ENCODE assay signal across 22 cellular contexts in genomic region chr2:85987266-85988178, GRCh38.
DNase-seq lines count a peak whose midpoint lies in the region; ATAC-seq and TF ChIP-seq lines count a peak whose summit lies in the region.
"Had no signal": no experiment of that assay in that cellular context is flagged by ENCODE, and none has a peak within 500 bp of the region (broad histone marks: within the 10 kb centered on the region; RNA-seq: fewer than 3 reads in every experiment).

No MANE protein-coding gene starts in this region.

- no peak overlapping the region for H2AFZ ChIP-seq in osteoblast (ENCODE audit: low read length)

- H3K4me3 Mint-ChIP-seq in activated CD4-positive, alpha-beta T cell treated with anti-CD3 and anti-CD28 coated beads, Interleukin-2, amount 10 ng/mL, durations not matched to agents 24 days and 14 days: no peak overlapping the region
- H3K4me3 Mint-ChIP-seq in osteocyte (ENCODE audit: unreplicated experiment): no peak overlapping the region
- H3K4me3 Mint-ChIP-seq: activated CD4-positive, alpha-beta memory T cell treated with anti-CD3 and anti-CD28 coated beads, Interleukin-2, amount 10 ng/mL, durations not matched to agents 7 days and 5 days; activated naive CD4-positive, alpha-beta T cell treated with anti-CD3 and anti-CD28 coated beads for 36 hours; activated T-cell treated with anti-CD3 and anti-CD28 coated beads, Interleukin-2, amount 50 U/mL, for 24 hours; effector memory CD8-positive, alpha-beta T cell; naive B cell had no signal

- H3K27me3 Mint-ChIP-seq in activated CD4-positive, alpha-beta T cell treated with anti-CD3 and anti-CD28 coated beads, Interleukin-2, amount 10 ng/mL, durations not matched to agents 24 days and 14 days: peaks cover 4% of the 10 kb centered on the region
- no peaks in the 10 kb centered on the region for H3K27me3 Mint-ChIP-seq in osteocyte (ENCODE audit: unreplicated experiment)
- H3K27me3 Mint-ChIP-seq: activated T-cell treated with anti-CD3 and anti-CD28 coated beads, Interleukin-2, amount 50 U/mL, for 24 hours had no signal

- no peak overlapping the region for H3K4me2 ChIP-seq in osteoblast (ENCODE audit: insufficient read depth, low read length)

- peak; percentile 46 for ATAC-seq in left ventricle myocardium superior
- ATAC-seq: effector memory CD8-positive, alpha-beta T cell had no signal

- no peaks in the 10 kb centered on the region for H3K9me3 Mint-ChIP-seq in activated CD4-positive, alpha-beta T cell treated with anti-CD3 and anti-CD28 coated beads, Interleukin-2, amount 10 ng/mL, durations not matched to agents 24 days and 14 days
- H3K9me3 Mint-ChIP-seq in osteocyte (ENCODE audit: unreplicated experiment): no peaks in the 10 kb centered on the region
- H3K9me3 Mint-ChIP-seq: activated T-cell treated with anti-CD3 and anti-CD28 coated beads, Interleukin-2, amount 50 U/mL, for 24 hours; effector memory CD8-positive, alpha-beta T cell; naive B cell had no signal

- H3K9me3 ChIP-seq in thymus (ENCODE audit: control insufficient read depth) (no peaks in the 10 kb centered on the region), osteoblast (ENCODE audit: low read depth, low read length) (no peaks in the 10 kb centered on the region)
- H3K9me3 ChIP-seq: ascending aorta, heart right ventricle, prostate gland had no signal

- H3K4me1 Mint-ChIP-seq in activated CD4-positive, alpha-beta T cell treated with anti-CD3 and anti-CD28 coated beads, Interleukin-2, amount 10 ng/mL, durations not matched to agents 24 days and 14 days: peaks cover 8% of the 10 kb centered on the region
- H3K4me1 Mint-ChIP-seq in osteocyte (ENCODE audit: unreplicated experiment): no peaks in the 10 kb centered on the region

- WGBS in thymus: 98% methylated on average over 6 of the region's 6 CpGs

- no peaks in the 10 kb centered on the region for H3K36me3 Mint-ChIP-seq in activated CD4-positive, alpha-beta T cell treated with anti-CD3 and anti-CD28 coated beads, Interleukin-2, amount 10 ng/mL, durations not matched to agents 24 days and 14 days (ENCODE audit: low read depth)
- no peaks in the 10 kb centered on the region for H3K36me3 Mint-ChIP-seq in osteocyte (ENCODE audit: unreplicated experiment)
- H3K36me3 Mint-ChIP-seq: naive B cell had no signal

- no peak overlapping the region for H3K4me3 ChIP-seq in thymus (ENCODE audit: low read length)
- H3K4me3 ChIP-seq in osteoblast (ENCODE audit: insufficient read depth, low read length): no peak overlapping the region
- H3K4me3 ChIP-seq: ascending aorta, heart right ventricle, prostate gland had no signal

- H3K27me3 ChIP-seq in thymus (ENCODE audit: control insufficient read depth, insufficient read depth) (no peaks in the 10 kb centered on the region), osteoblast (ENCODE audit: insufficient read depth, low read length) (no peaks in the 10 kb centered on the region)
- H3K27me3 ChIP-seq: ascending aorta had no signal

- TF ChIP-seq CTCF in osteocyte (IDR thresholded peaks at IDR 0.05): no peak
- TF ChIP-seq CTCF in osteoblast (IDR thresholded peaks at IDR 0.05; ENCODE audit: extremely low read depth, low read depth, low read length): no peak

- no peaks in the 10 kb centered on the region for H4K20me1 ChIP-seq in osteoblast (ENCODE audit: insufficient read depth, low read length)

- H3K79me2 ChIP-seq in osteoblast (ENCODE audit: insufficient read depth, low read length): no peaks in the 10 kb centered on the region

- H3K36me3 ChIP-seq in thymus (ENCODE audit: control insufficient read depth, insufficient read depth) (no peaks in the 10 kb centered on the region), osteoblast (ENCODE audit: insufficient read depth, low read length) (no peaks in the 10 kb centered on the region)
- H3K36me3 ChIP-seq: ascending aorta, heart right ventricle, prostate gland had no signal

- no peak overlapping the region for H3K27ac Mint-ChIP-seq in activated CD4-positive, alpha-beta T cell treated with anti-CD3 and anti-CD28 coated beads, Interleukin-2, amount 10 ng/mL, durations not matched to agents 24 days and 14 days
- no peak overlapping the region for H3K27ac Mint-ChIP-seq in osteocyte (ENCODE audit: unreplicated experiment)
- H3K27ac Mint-ChIP-seq: activated CD4-positive, alpha-beta memory T cell treated with anti-CD3 and anti-CD28 coated beads, Interleukin-2, amount 10 ng/mL, durations not matched to agents 7 days and 5 days; activated naive CD4-positive, alpha-beta T cell treated with anti-CD3 and anti-CD28 coated beads for 36 hours; activated T-cell treated with anti-CD3 and anti-CD28 coated beads, Interleukin-2, amount 50 U/mL, for 24 hours had no signal

- DNase-seq in activated CD4-positive, alpha-beta T cell treated with anti-CD3 and anti-CD28 coated beads, Interleukin-2, amount 10 ng/mL, durations not matched to agents 24 days and 14 days: peak; percentile 49
- DNase-seq in activated CD4-positive, alpha-beta T cell treated with anti-CD3 and anti-CD28 coated beads for 48 hours: no peak
- DNase-seq in left ventricle myocardium superior: no peak
- DNase-seq in osteocyte (ENCODE audit: extremely low spot score, unreplicated experiment): peak; percentile 62
- DNase-seq in UCSD-AML1 (lab: John Stamatoyannopoulos, UW; ENCODE audit: unreplicated experiment): no peak
- no peak for DNase-seq in cortex of kidney (lab: John Stamatoyannopoulos, UW)
- no peak for DNase-seq in osteoblast (ENCODE audit: insufficient read length, low spot score, missing footprints)
- DNase-seq: 8988T; activated CD4-positive, alpha-beta memory T cell treated with anti-CD3 and anti-CD28 coated beads, Interleukin-2, amount 10 ng/mL, durations not matched to agents 7 days and 5 days; activated naive CD4-positive, alpha-beta T cell treated with anti-CD3 and anti-CD28 coated beads for 36 hours; activated T-cell treated with anti-CD3 and anti-CD28 coated beads, Interleukin-2, amount 50 U/mL, for 24 hours; effector memory CD8-positive, alpha-beta T cell; heart right ventricle; KG1; mammary epithelial cell; naive B cell; NCI-H187 treated with DMSO at 0.1 percent for 48 hours; NCI-H446 treated with DMSO at 0.1 percent for 48 hours had no signal

- peak overlapping the region; percentile 27 for H3K27ac ChIP-seq in thymus (ENCODE audit: low read depth)
- H3K27ac ChIP-seq in osteoblast (ENCODE audit: low read depth, low read length): no peak overlapping the region
- H3K27ac ChIP-seq: VCaP had no signal

- H3K4me1 ChIP-seq in thymus (ENCODE audit: control insufficient read depth, insufficient read depth, low read length) (no peaks in the 10 kb centered on the region), osteoblast (ENCODE audit: insufficient read depth, low read length) (no peaks in the 10 kb centered on the region)
- H3K4me1 ChIP-seq: prostate gland had no signal

- intact Hi-C loops in activated CD4-positive, alpha-beta T cell treated with anti-CD3 and anti-CD28 coated beads, Interleukin-2, amount 10 ng/mL, durations not matched to agents 24 days and 14 days (cut with micrococcal nuclease): no loop called here
- intact Hi-C loops in left ventricle myocardium superior (cut with micrococcal nuclease): no loop called here

Comparison
In these comparisons a context has a peak if more than half of its experiments do, and no peak if none do; other contexts are left out.
1. DNase-seq: peak in activated CD4-positive, alpha-beta T cell treated with anti-CD3 and anti-CD28 coated beads, Interleukin-2, amount 10 ng/mL, durations not matched to agents 24 days and 14 days (single experiment) and osteocyte (single experiment); none in activated CD4-positive, alpha-beta T cell treated with anti-CD3 and anti-CD28 coated beads for 48 hours (single experiment), left ventricle myocardium superior (single experiment), UCSD-AML1 (single experiment), cortex of kidney (single experiment) and osteoblast (single experiment).